In genomic region chr9:92164490-92164889, GRCh38 we compare ENCODE assay signal across 1 cellular context.
TF ChIP-seq lines count a peak whose summit lies in the region.

No MANE protein-coding gene starts in this region.

TF ChIP-seq in HepG2, 621 proteins besides CTCF, POLR2A, EP300 and RAD21:
- no peak for TF ChIP-seq ZNF224 (CRISPR knock-in tag; IDR thresholded peaks at IDR 0.05)
- no peak for TF ChIP-seq AKAP8 (CRISPR knock-in tag; IDR thresholded peaks at IDR 0.05)
- no peak for TF ChIP-seq NFIC (IDR thresholded peaks at IDR 0.05; ENCODE audit: low read length)
- TF ChIP-seq ATF7 (IDR thresholded peaks at IDR 0.05) = peak; percentile 98
- TF ChIP-seq ATF7 (CRISPR knock-in tag; IDR thresholded peaks at IDR 0.05) = no peak
- TF ChIP-seq ZNF580 (CRISPR knock-in tag; IDR thresholded peaks at IDR 0.05; ENCODE audit: borderline replicate concordance, low read depth) = no peak
- no peak for TF ChIP-seq GFI1 (CRISPR knock-in tag; IDR thresholded peaks at IDR 0.05; ENCODE audit: borderline replicate concordance)
- no peak for TF ChIP-seq SOX5 (CRISPR knock-in tag; IDR thresholded peaks at IDR 0.05; ENCODE audit: borderline replicate concordance)
- no peak for TF ChIP-seq ZNF746 (CRISPR knock-in tag; IDR thresholded peaks at IDR 0.05)
- TF ChIP-seq HBP1 (CRISPR knock-in tag; IDR thresholded peaks at IDR 0.05; ENCODE audit: low read depth) = no peak
- no peak for TF ChIP-seq ZNF614 (CRISPR knock-in tag; IDR thresholded peaks at IDR 0.05; ENCODE audit: borderline replicate concordance)
- peak; percentile 95 for TF ChIP-seq CREB1 (IDR thresholded peaks at IDR 0.05)
- TF ChIP-seq CREB1 (CRISPR knock-in tag; IDR thresholded peaks at IDR 0.05) = no peak
TF ChIP-seq in HepG2: peak in this region for 2.
